In genomic region chr1:214123061-214123784, GRCh38 we compare ENCODE assay signal across 8 cellular contexts.
DNase-seq lines count a peak whose midpoint lies in the region; ATAC-seq and TF ChIP-seq lines count a peak whose summit lies in the region.

No MANE protein-coding gene starts in this region.

- no peaks in the 10 kb centered on the region for H3K36me3 ChIP-seq in DND-41 (ENCODE audit: insufficient read depth, low read length)
- H3K36me3 ChIP-seq in Loucy (ENCODE audit: insufficient read depth, low read length): no peaks in the 10 kb centered on the region
- H3K36me3 ChIP-seq in PC-9 (ENCODE audit: low read depth): no peaks in the 10 kb centered on the region
- H3K36me3 ChIP-seq in colonic mucosa: no peaks in the 10 kb centered on the region

- H3K27ac ChIP-seq in DND-41 (ENCODE audit: low read length): no peak overlapping the region
- H3K27ac ChIP-seq in PC-9: peak overlapping the region; percentile 47
- no peak overlapping the region for H3K27ac ChIP-seq in colonic mucosa

- no peak overlapping the region for H3K27ac Mint-ChIP-seq in type B pancreatic cell

- H3K4me3 ChIP-seq in DND-41 (ENCODE audit: low read depth in 1 of 2, low read length in 2 of 2) (no peak overlapping the region), Loucy (ENCODE audit: low read length, poor library complexity, severe bottlenecking) (no peak overlapping the region), PC-9 (peak overlapping the region; percentile 16; the same call in 1 of the 2 replicates), colonic mucosa (no peak overlapping the region)

- intact Hi-C loops in PC-9 (cut with micrococcal nuclease; ENCODE audit: unreplicated experiment) (loop anchor here (1.0 to 5.0 kb wide), 3 partner anchors 749 to 1001 kb away; no protein-coding TSS in a partner anchor), colonic mucosa (cut with DNase I) (loop anchor here (2.0 to 10.0 kb wide), 4 partner anchors 561 to 988 kb away; no protein-coding TSS in a partner anchor)

- H3K9me2 ChIP-seq in Loucy (replicated peaks; ENCODE audit: low read depth, low read length): no peaks in the 10 kb centered on the region
- no peaks in the 10 kb centered on the region for H3K9me2 ChIP-seq in PC-9 (ENCODE audit: insufficient read depth)

- DNase-seq in DND-41 (peak; percentile 40), PC-9 (peak; percentile 41 to 90), colonic mucosa (peak; percentile 54), left lobe of liver (ENCODE audit: low spot score) (peak; percentile 73), type B pancreatic cell (ENCODE audit: extremely low spot score, unreplicated experiment) (no peak), NK-92 (lab: John Stamatoyannopoulos, UW; ENCODE audit: unreplicated experiment) (no peak)

- no peaks in the 10 kb centered on the region for H4K20me1 ChIP-seq in DND-41 (ENCODE audit: insufficient read depth, low read length)
- no peaks in the 10 kb centered on the region for H4K20me1 ChIP-seq in Loucy (ENCODE audit: insufficient read depth, low read length, poor library complexity, severe bottlenecking)
- H4K20me1 ChIP-seq in PC-9 (ENCODE audit: insufficient read depth): no peaks in the 10 kb centered on the region

- BruUV-seq in PC-9 (replicated peaks; lab: Mats Ljungman, UMichigan): no TSS peak

- peaks cover 32% of the 10 kb centered on the region for H3K4me1 Mint-ChIP-seq in type B pancreatic cell (ENCODE audit: unreplicated experiment)

- H3K9me3 ChIP-seq in DND-41 (ENCODE audit: insufficient read depth, low read length, severe bottlenecking) (peaks cover 1% of the 10 kb centered on the region), Loucy (ENCODE audit: insufficient read depth, low read depth, low read length) (no peaks in the 10 kb centered on the region; the same call in 1 of the 2 replicates), PC-9 (ENCODE audit: insufficient read depth, low read depth) (peaks cover 3% of the 10 kb centered on the region; the same call in 1 of the 2 replicates), colonic mucosa (no peaks in the 10 kb centered on the region)

- no peaks in the 10 kb centered on the region for H3K4me1 ChIP-seq in DND-41 (ENCODE audit: insufficient read depth, low read length)
- peaks cover 5% of the 10 kb centered on the region for H3K4me1 ChIP-seq in Loucy (ENCODE audit: insufficient read depth, low read length, poor library complexity, severe bottlenecking)
- H3K4me1 ChIP-seq in PC-9 (replicated peaks; ENCODE audit: insufficient read depth): peaks cover 20% of the 10 kb centered on the region
- H3K4me1 ChIP-seq in colonic mucosa: no peaks in the 10 kb centered on the region

- CTCF ChIA-PET in PC-9 (lab: Charles Lee): interaction anchor here (0.6 to 0.7 kb wide), 4 partner anchors 175 to 1166 kb away, joined by 3 to 11 read pairs (median 6); no protein-coding TSS in a partner anchor

- POLR2A ChIA-PET in PC-9 (lab: Charles Lee; ENCODE audit: unreplicated experiment): no interaction called here

- H2AFZ ChIP-seq in DND-41 (ENCODE audit: low read depth, low read length) (no peak overlapping the region), Loucy (ENCODE audit: low read length) (no peak overlapping the region), PC-9 (no peak overlapping the region; the same call in 1 of the 2 replicates)

- H3K27me3 ChIP-seq in DND-41 (ENCODE audit: insufficient read depth, low read length, poor library complexity): peaks cover 5% of the 10 kb centered on the region
- H3K27me3 ChIP-seq in Loucy (ENCODE audit: insufficient read depth, low read length, poor library complexity, severe bottlenecking): no peaks in the 10 kb centered on the region
- H3K27me3 ChIP-seq in PC-9 (ENCODE audit: insufficient read depth, low read depth): no peaks in the 10 kb centered on the region
- H3K27me3 ChIP-seq in colonic mucosa: no peaks in the 10 kb centered on the region

- no peaks in the 10 kb centered on the region for H3K36me3 Mint-ChIP-seq in type B pancreatic cell

- no peaks in the 10 kb centered on the region for H3K79me2 ChIP-seq in DND-41 (ENCODE audit: insufficient read depth, low read length)
- no peaks in the 10 kb centered on the region for H3K79me2 ChIP-seq in Loucy (ENCODE audit: insufficient read depth, low read length)
- no peaks in the 10 kb centered on the region for H3K79me2 ChIP-seq in PC-9 (ENCODE audit: low read depth)

- no peak overlapping the region for H3K9ac ChIP-seq in DND-41 (ENCODE audit: low read depth, low read length)
- H3K9ac ChIP-seq in Loucy (ENCODE audit: low read depth, low read length, poor library complexity, severe bottlenecking): no peak overlapping the region
- H3K9ac ChIP-seq in colonic mucosa (ENCODE audit: low read depth in 2 of 2, low read length in 2 of 2): no peak overlapping the region

- H3K27me3 Mint-ChIP-seq in type B pancreatic cell: no peaks in the 10 kb centered on the region

- peak; percentile 88 for ATAC-seq in DND-41 (ENCODE audit: insufficient read depth, low read depth)
- ATAC-seq in GM21528 (IDR thresholded peaks at IDR 0.05; ENCODE audit: low FRiP score, unreplicated experiment): peak; percentile 73
- ATAC-seq in left lobe of liver: peak; percentile 82

- H3K4me2 ChIP-seq in DND-41 (ENCODE audit: insufficient read depth, low read length): no peak overlapping the region
- H3K4me2 ChIP-seq in Loucy (ENCODE audit: low read depth, low read length, poor library complexity, severe bottlenecking): no peak overlapping the region
- H3K4me2 ChIP-seq in PC-9: peak overlapping the region; percentile 63

- TF ChIP-seq CTCF in DND-41 (IDR thresholded peaks at IDR 0.05; ENCODE audit: borderline replicate concordance, extremely low read depth, low read length, poor library complexity, severe bottlenecking): peak; percentile 76
- TF ChIP-seq CTCF in Loucy (conservative IDR thresholded peaks at IDR 0.05; ENCODE audit: low read length): peak; percentile 66
- peak; percentile 86 for TF ChIP-seq CTCF in PC-9 (conservative IDR thresholded peaks at IDR 0.05)
- peak; percentile 56 for TF ChIP-seq CTCF in colonic mucosa (IDR thresholded peaks at IDR 0.05)
- peak; percentile 82 for TF ChIP-seq CTCF in type B pancreatic cell (conservative IDR thresholded peaks at IDR 0.05)

- H3F3A ChIP-seq in Loucy (ENCODE audit: low read depth) (no peaks in the 10 kb centered on the region), PC-9 (ENCODE audit: insufficient read depth, low read depth) (peaks cover 8% of the 10 kb centered on the region; the same call in 1 of the 2 replicates)

- peak overlapping the region; percentile 10 for H3K4me3 Mint-ChIP-seq in type B pancreatic cell

- H3K9me3 Mint-ChIP-seq in type B pancreatic cell: no peaks in the 10 kb centered on the region

Comparison
In these comparisons a context has a peak if more than half of its experiments do, and no peak if none do; other contexts are left out.
1. DNase-seq: peak in DND-41 (single experiment), PC-9 (2 of 2), colonic mucosa (single experiment) and left lobe of liver (single experiment); none in type B pancreatic cell (single experiment) and NK-92 (single experiment).
2. Peak in every context shown above with its lines, with median percentiles within 50 percentile points of each other: ATAC-seq and CTCF ChIP-seq.